In the genomic region with DNA sequence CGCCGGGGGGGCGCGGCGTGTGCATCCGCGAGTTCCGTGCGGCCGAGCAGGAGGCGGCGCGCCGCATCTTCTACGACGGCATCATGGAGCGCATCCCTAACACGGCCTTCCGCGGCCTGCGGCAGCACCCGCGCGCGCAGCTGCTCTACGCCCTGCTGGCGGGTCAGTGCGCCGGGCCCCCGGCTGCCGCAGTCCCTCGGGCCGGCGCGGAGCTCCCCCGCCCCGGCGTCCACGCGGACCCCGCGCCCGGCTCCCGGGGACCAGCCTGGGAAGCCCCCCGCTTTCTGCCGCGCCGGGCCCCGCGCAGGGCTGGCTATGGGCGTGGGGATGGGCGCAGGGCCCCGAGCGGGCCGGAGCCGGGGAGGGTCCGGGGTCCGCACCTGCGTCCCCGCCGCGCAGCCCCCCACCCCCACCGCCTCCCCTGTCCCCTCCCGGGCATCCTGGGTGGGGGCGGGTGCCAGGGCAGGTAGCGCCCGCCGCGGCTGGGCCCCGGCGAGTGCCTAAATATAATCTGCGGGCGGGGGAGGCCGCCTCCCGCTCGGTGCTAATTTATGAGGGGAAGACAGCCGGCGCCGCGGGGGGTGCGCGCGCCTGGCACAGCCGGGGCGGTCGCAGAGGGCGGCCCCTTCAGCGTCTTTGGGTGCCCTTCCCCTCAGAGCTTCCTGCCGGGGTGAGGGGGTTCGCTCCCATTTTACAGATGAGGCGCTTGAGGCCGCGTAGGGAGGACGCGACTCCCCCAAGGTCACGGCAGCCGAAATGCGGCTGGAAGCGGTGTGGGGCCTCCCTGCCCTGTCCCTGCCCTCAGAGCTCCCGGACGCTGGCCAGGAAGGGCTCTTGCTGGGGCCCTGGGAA, we compare ENCODE assay signal across 1 cellular context.
TF ChIP-seq lines count a peak whose summit lies in the region.

No MANE protein-coding gene starts in this region.

TF ChIP-seq in K562, 482 proteins besides CTCF, POLR2A, EP300 and RAD21 (continues in another document):
- TF ChIP-seq ZFP36 (IDR thresholded peaks at IDR 0.05; ENCODE audit: low read depth, low read length, partially characterized antibody) (no peak), SREBF1 (IDR thresholded peaks at IDR 0.05; ENCODE audit: borderline replicate concordance, low read depth, low read length) (no peak), BRCA1 (IDR thresholded peaks at IDR 0.05) (no peak), BRCA1 (CRISPR knock-in tag; IDR thresholded peaks at IDR 0.05) (no peak), TBL1XR1 (IDR thresholded peaks at IDR 0.05; ENCODE audit: low read length in 2 of 2) (no peak), RBFOX2 (IDR thresholded peaks at IDR 0.05; ENCODE audit: low read depth, low read length) (no peak), HDAC8 (tag; IDR thresholded peaks at IDR 0.05) (no peak), POLR2H (tag; IDR thresholded peaks at IDR 0.05; ENCODE audit: low read depth) (no peak), TCF7L2 (IDR thresholded peaks at IDR 0.05; ENCODE audit: low read depth, low read length) (no peak), SREBF2 (CRISPR knock-in tag; IDR thresholded peaks at IDR 0.05) (no peak), NFE2 (IDR thresholded peaks at IDR 0.05; ENCODE audit: low read depth) (no peak), KLF13 (tag; IDR thresholded peaks at IDR 0.05; ENCODE audit: borderline replicate concordance, low read depth) (no peak), DMBX1 (CRISPR knock-in tag; IDR thresholded peaks at IDR 0.05; ENCODE audit: borderline replicate concordance) (no peak), ASH1L (IDR thresholded peaks at IDR 0.05; ENCODE audit: borderline replicate concordance, low read depth, partially characterized antibody) (no peak), RBM25 (IDR thresholded peaks at IDR 0.05; ENCODE audit: low read depth, low read length, severe bottlenecking) (no peak), DIDO1 (tag; IDR thresholded peaks at IDR 0.05; ENCODE audit: low read depth) (no peak), HNRNPL (IDR thresholded peaks at IDR 0.05; ENCODE audit: low read depth, low read length) (no peak), CBFA2T2 (conservative IDR thresholded peaks at IDR 0.05) (no peak), JUNB (CRISPR knock-in tag; conservative IDR thresholded peaks at IDR 0.05) (no peak), PRMT5 (CRISPR knock-in tag; IDR thresholded peaks at IDR 0.05) (no peak), NBN (IDR thresholded peaks at IDR 0.05; ENCODE audit: low read depth) (no peak), WHSC1 (IDR thresholded peaks at IDR 0.05; ENCODE audit: low read length) (no peak), ESRRA (IDR thresholded peaks at IDR 0.05; ENCODE audit: borderline replicate concordance, low read depth) (peak; percentile 92), KDM5B (IDR thresholded peaks at IDR 0.05; ENCODE audit: insufficient replicate concordance, low read depth, low read length) (peak; percentile 24), HNRNPK (IDR thresholded peaks at IDR 0.05; ENCODE audit: low read depth, low read length, poor library complexity, severe bottlenecking) (no peak), BCOR (IDR thresholded peaks at IDR 0.05) (peak; percentile 62; the same call in 1 of the 2 replicates), ZNF217 (CRISPR knock-in tag; IDR thresholded peaks at IDR 0.05) (no peak), PHF8 (IDR thresholded peaks at IDR 0.05; ENCODE audit: borderline replicate concordance, low read length) (peak; percentile 27; the same call in 1 of the 2 replicates), ZFX (CRISPR knock-in tag; IDR thresholded peaks at IDR 0.05) (peak; percentile 6; the same call in 1 of the 2 replicates), CREM (IDR thresholded peaks at IDR 0.05; ENCODE audit: low read depth) (peak; percentile 19; the same call in 1 of the 2 replicates), KAT7 (CRISPR knock-in tag; IDR thresholded peaks at IDR 0.05; ENCODE audit: borderline replicate concordance) (no peak), GTF2E2 (tag; IDR thresholded peaks at IDR 0.05) (no peak)
- TF ChIP-seq, protein P1, sequence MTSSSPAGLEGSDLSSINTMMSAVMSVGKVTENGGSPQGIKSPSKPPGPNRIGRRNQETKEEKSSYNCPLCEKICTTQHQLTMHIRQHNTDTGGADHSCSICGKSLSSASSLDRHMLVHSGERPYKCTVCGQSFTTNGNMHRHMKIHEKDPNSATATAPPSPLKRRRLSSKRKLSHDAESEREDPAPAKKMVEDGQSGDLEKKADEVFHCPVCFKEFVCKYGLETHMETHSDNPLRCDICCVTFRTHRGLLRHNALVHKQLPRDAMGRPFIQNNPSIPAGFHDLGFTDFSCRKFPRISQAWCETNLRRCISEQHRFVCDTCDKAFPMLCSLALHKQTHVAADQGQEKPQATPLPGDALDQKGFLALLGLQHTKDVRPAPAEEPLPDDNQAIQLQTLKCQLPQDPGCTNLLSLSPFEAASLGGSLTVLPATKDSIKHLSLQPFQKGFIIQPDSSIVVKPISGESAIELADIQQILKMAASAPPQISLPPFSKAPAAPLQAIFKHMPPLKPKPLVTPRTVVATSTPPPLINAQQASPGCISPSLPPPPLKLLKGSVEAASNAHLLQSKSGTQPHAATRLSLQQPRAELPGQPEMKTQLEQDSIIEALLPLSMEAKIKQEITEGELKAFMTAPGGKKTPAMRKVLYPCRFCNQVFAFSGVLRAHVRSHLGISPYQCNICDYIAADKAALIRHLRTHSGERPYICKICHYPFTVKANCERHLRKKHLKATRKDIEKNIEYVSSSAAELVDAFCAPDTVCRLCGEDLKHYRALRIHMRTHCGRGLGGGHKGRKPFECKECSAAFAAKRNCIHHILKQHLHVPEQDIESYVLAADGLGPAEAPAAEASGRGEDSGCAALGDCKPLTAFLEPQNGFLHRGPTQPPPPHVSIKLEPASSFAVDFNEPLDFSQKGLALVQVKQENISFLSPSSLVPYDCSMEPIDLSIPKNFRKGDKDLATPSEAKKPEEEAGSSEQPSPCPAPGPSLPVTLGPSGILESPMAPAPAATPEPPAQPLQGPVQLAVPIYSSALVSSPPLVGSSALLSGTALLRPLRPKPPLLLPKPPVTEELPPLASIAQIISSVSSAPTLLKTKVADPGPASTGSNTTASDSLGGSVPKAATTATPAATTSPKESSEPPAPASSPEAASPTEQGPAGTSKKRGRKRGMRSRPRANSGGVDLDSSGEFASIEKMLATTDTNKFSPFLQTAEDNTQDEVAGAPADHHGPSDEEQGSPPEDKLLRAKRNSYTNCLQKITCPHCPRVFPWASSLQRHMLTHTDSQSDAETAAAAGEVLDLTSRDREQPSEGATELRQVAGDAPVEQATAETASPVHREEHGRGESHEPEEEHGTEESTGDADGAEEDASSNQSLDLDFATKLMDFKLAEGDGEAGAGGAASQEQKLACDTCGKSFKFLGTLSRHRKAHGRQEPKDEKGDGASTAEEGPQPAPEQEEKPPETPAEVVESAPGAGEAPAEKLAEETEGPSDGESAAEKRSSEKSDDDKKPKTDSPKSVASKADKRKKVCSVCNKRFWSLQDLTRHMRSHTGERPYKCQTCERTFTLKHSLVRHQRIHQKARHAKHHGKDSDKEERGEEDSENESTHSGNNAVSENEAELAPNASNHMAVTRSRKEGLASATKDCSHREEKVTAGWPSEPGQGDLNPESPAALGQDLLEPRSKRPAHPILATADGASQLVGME (CRISPR knock-in tag; IDR thresholded peaks at IDR 0.05): no peak
- TF ChIP-seq, protein P2, sequence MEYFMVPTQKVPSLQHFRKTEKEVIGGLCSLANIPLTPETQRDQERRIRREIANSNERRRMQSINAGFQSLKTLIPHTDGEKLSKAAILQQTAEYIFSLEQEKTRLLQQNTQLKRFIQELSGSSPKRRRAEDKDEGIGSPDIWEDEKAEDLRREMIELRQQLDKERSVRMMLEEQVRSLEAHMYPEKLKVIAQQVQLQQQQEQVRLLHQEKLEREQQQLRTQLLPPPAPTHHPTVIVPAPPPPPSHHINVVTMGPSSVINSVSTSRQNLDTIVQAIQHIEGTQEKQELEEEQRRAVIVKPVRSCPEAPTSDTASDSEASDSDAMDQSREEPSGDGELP (CRISPR knock-in tag; IDR thresholded peaks at IDR 0.05; ENCODE audit: borderline replicate concordance): peak; percentile 27; the same call in 1 of the 2 replicates
- TF ChIP-seq, protein P3, sequence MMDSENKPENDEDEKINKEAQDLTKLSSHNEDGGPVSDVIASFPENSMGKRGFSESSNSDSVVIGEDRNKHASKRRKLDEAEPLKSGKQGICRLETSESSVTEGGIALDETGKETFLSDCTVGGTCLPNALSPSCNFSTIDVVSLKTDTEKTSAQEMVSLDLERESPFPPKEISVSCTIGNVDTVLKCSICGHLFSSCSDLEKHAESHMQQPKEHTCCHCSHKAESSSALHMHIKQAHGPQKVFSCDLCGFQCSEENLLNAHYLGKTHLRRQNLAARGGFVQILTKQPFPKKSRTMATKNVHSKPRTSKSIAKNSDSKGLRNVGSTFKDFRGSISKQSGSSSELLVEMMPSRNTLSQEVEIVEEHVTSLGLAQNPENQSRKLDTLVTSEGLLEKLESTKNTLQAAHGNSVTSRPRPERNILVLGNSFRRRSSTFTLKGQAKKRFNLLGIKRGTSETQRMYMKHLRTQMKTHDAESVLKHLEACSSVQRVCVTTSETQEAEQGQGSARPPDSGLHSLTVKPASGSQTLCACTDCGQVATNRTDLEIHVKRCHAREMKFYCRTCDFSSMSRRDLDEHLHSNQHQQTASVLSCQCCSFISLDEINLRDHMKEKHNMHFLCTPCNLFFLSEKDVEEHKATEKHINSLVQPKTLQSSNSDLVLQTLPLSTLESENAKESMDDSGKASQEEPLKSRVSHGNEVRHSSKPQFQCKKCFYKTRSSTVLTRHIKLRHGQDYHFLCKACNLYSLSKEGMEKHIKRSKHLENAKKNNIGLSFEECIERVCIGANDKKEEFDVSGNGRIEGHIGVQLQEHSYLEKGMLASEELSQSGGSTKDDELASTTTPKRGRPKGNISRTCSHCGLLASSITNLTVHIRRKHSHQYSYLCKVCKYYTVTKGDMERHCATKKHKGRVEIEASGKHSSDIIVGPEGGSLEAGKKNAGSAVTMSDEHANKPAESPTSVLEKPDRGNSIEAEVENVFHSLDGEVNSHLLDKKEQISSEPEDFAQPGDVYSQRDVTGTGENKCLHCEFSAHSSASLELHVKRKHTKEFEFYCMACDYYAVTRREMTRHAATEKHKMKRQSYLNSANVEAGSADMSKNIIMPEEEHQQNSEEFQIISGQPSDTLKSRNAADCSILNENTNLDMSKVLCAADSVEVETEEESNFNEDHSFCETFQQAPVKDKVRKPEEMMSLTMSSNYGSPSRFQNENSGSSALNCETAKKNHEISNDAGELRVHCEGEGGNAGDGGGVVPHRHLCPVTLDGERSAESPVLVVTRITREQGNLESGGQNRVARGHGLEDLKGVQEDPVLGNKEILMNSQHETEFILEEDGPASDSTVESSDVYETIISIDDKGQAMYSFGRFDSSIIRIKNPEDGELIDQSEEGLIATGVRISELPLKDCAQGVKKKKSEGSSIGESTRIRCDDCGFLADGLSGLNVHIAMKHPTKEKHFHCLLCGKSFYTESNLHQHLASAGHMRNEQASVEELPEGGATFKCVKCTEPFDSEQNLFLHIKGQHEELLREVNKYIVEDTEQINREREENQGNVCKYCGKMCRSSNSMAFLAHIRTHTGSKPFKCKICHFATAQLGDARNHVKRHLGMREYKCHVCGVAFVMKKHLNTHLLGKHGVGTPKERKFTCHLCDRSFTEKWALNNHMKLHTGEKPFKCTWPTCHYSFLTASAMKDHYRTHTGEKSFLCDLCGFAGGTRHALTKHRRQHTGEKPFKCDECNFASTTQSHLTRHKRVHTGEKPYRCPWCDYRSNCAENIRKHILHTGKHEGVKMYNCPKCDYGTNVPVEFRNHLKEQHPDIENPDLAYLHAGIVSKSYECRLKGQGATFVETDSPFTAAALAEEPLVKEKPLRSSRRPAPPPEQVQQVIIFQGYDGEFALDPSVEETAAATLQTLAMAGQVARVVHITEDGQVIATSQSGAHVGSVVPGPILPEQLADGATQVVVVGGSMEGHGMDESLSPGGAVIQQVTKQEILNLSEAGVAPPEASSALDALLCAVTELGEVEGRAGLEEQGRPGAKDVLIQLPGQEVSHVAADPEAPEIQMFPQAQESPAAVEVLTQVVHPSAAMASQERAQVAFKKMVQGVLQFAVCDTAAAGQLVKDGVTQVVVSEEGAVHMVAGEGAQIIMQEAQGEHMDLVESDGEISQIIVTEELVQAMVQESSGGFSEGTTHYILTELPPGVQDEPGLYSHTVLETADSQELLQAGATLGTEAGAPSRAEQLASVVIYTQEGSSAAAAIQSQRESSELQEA (IDR thresholded peaks at IDR 0.05; ENCODE audit: low read depth): no peak
- TF ChIP-seq, protein P4, sequence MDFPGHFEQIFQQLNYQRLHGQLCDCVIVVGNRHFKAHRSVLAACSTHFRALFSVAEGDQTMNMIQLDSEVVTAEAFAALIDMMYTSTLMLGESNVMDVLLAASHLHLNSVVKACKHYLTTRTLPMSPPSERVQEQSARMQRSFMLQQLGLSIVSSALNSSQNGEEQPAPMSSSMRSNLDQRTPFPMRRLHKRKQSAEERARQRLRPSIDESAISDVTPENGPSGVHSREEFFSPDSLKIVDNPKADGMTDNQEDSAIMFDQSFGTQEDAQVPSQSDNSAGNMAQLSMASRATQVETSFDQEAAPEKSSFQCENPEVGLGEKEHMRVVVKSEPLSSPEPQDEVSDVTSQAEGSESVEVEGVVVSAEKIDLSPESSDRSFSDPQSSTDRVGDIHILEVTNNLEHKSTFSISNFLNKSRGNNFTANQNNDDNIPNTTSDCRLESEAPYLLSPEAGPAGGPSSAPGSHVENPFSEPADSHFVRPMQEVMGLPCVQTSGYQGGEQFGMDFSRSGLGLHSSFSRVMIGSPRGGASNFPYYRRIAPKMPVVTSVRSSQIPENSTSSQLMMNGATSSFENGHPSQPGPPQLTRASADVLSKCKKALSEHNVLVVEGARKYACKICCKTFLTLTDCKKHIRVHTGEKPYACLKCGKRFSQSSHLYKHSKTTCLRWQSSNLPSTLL (IDR thresholded peaks at IDR 0.05): no peak
- TF ChIP-seq, protein P5, sequence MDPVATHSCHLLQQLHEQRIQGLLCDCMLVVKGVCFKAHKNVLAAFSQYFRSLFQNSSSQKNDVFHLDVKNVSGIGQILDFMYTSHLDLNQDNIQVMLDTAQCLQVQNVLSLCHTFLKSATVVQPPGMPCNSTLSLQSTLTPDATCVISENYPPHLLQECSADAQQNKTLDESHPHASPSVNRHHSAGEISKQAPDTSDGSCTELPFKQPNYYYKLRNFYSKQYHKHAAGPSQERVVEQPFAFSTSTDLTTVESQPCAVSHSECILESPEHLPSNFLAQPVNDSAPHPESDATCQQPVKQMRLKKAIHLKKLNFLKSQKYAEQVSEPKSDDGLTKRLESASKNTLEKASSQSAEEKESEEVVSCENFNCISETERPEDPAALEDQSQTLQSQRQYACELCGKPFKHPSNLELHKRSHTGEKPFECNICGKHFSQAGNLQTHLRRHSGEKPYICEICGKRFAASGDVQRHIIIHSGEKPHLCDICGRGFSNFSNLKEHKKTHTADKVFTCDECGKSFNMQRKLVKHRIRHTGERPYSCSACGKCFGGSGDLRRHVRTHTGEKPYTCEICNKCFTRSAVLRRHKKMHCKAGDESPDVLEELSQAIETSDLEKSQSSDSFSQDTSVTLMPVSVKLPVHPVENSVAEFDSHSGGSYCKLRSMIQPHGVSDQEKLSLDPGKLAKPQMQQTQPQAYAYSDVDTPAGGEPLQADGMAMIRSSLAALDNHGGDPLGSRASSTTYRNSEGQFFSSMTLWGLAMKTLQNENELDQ (CRISPR knock-in tag; IDR thresholded peaks at IDR 0.05; ENCODE audit: borderline replicate concordance): no peak
- TF ChIP-seq, protein P6, sequence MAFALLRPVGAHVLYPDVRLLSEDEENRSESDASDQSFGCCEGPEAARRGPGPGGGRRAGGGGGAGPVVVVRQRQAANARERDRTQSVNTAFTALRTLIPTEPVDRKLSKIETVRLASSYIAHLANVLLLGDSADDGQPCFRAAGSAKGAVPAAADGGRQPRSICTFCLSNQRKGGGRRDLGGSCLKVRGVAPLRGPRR (CRISPR knock-in tag; IDR thresholded peaks at IDR 0.05): no peak
